Comparison of ENCODE assay signal across 25 cellular contexts in the genomic region with DNA sequence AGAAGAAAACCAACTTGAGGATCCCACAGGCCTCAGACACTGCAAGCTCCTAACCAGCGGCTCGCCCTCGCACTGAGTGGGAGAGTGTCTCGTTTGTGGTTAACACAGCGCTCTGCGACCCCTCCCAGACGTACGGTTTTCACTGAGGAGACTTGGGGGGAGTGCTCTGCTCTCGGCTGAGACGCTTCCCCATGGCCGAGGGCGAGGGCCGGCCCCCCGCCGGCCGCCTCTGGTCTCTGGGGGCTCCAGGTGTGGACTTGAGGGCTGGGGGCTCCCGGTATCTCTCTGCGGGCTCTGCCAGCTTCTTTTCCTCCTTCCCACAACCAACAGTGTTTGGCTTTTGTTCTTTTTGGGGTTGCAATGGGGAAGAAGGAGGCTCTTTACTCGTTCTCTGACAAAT.
"Had no signal": no experiment of that assay in that cellular context is flagged by ENCODE, and none has a peak within 500 bp of the region (broad histone marks: within the 10 kb centered on the region; RNA-seq: fewer than 3 reads in every experiment).

No MANE protein-coding gene starts in this region.

- H3K4me1 Mint-ChIP-seq: activated CD4-positive, alpha-beta memory T cell treated with anti-CD3 and anti-CD28 coated beads, Interleukin-2, amount 10 ng/mL, durations not matched to agents 7 days and 5 days; activated CD4-positive, alpha-beta T cell treated with anti-CD3 and anti-CD28 coated beads, Interleukin-2, amount 10 ng/mL, durations not matched to agents 7 days and 5 days; activated CD8-positive, alpha-beta memory T cell treated with anti-CD3 and anti-CD28 coated beads, Interleukin-2, amount 10 ng/mL, durations not matched to agents 7 days and 5 days; neural crest cell; stimulated activated effector memory CD8-positive, alpha-beta T cell treated with anti-CD3 and anti-CD28 coated beads, Interleukin-12 subunit alpha, Interleukin-12 subunit beta, amount 100 ng/mL, for 72 hours; stimulated activated naive CD8-positive, alpha-beta T cell treated with anti-CD3 and anti-CD28 coated beads, Interleukin-15, amount 100 ng/mL, for 72 hours; T-cell had no signal

- H3K27ac ChIP-seq: colonic mucosa, left ventricle myocardium inferior, parathyroid adenoma, thyroid gland, upper lobe of left lung, vagina had no signal

- H2AFZ ChIP-seq: parathyroid adenoma had no signal

- H3K4me1 ChIP-seq: colonic mucosa, parathyroid adenoma, vagina had no signal

- H3K9ac ChIP-seq: parathyroid adenoma had no signal

- H3K27me3 ChIP-seq: colonic mucosa, gastrocnemius medialis, thyroid gland, upper lobe of left lung, vagina had no signal

- H3K9me3 Mint-ChIP-seq: activated CD4-positive, alpha-beta memory T cell treated with anti-CD3 and anti-CD28 coated beads, Interleukin-2, amount 10 ng/mL, durations not matched to agents 7 days and 5 days; activated CD4-positive, alpha-beta T cell treated with anti-CD3 and anti-CD28 coated beads, Interleukin-2, amount 10 ng/mL, durations not matched to agents 7 days and 5 days; activated T-cell treated with anti-CD3 and anti-CD28 coated beads, Interleukin-2, amount 50 U/mL, for 72 hours; neural crest cell; stimulated activated effector memory CD8-positive, alpha-beta T cell treated with anti-CD3 and anti-CD28 coated beads, Interleukin-12 subunit alpha, Interleukin-12 subunit beta, amount 100 ng/mL, for 72 hours; stimulated activated naive CD8-positive, alpha-beta T cell treated with anti-CD3 and anti-CD28 coated beads, Interleukin-15, amount 100 ng/mL, for 72 hours; T-cell had no signal

- ATAC-seq: activated CD4-positive, CD25-positive, alpha-beta regulatory T cell treated with anti-CD3 and anti-CD28 coated beads, Interleukin-2, amount 50 U/mL, for 24 hours; activated CD8-positive, alpha-beta memory T cell treated with anti-CD3 and anti-CD28 coated beads, Interleukin-2, amount 10 ng/mL, durations not matched to agents 7 days and 5 days; activated T-cell treated with anti-CD3 and anti-CD28 coated beads, Interleukin-2, amount 50 U/mL, for 72 hours; right cardiac atrium; stimulated activated effector memory CD8-positive, alpha-beta T cell treated with anti-CD3 and anti-CD28 coated beads, Interleukin-12 subunit alpha, Interleukin-12 subunit beta, amount 100 ng/mL, for 72 hours; stimulated activated naive CD8-positive, alpha-beta T cell treated with anti-CD3 and anti-CD28 coated beads, Interleukin-15, amount 100 ng/mL, for 72 hours; T-cell had no signal

- DNase-seq: activated CD4-positive, alpha-beta memory T cell treated with anti-CD3 and anti-CD28 coated beads, Interleukin-2, amount 10 ng/mL, durations not matched to agents 7 days and 5 days; activated CD4-positive, alpha-beta T cell treated with anti-CD3 and anti-CD28 coated beads, Interleukin-2, amount 10 ng/mL, durations not matched to agents 7 days and 5 days; activated CD8-positive, alpha-beta memory T cell treated with anti-CD3 and anti-CD28 coated beads, Interleukin-2, amount 10 ng/mL, durations not matched to agents 7 days and 5 days; activated naive CD4-positive, alpha-beta T cell treated with Interleukin-2 at 50 U/mL for 16 hours; activated T-cell treated with anti-CD3 and anti-CD28 coated beads for 4 hours; activated T-cell treated with anti-CD3 and anti-CD28 coated beads, Interleukin-2, amount 50 U/mL, for 72 hours; colonic mucosa; effector CD8-positive, alpha-beta T cell; gastrocnemius medialis; glutamatergic neuron; islet precursor cell; left ventricle myocardium inferior; stimulated activated CD4-positive, alpha-beta T cell treated with anti-CD3 and anti-CD28 coated beads, Interleukin-4, amount 100 ng/mL, for 1 hour; stimulated activated naive CD8-positive, alpha-beta T cell treated with anti-CD3 and anti-CD28 coated beads, Interleukin-15, amount 100 ng/mL, for 72 hours; substantia nigra; T-cell; thyroid gland had no signal

- H3K27me3 Mint-ChIP-seq: activated CD4-positive, alpha-beta memory T cell treated with anti-CD3 and anti-CD28 coated beads, Interleukin-2, amount 10 ng/mL, durations not matched to agents 7 days and 5 days; activated CD4-positive, alpha-beta T cell treated with anti-CD3 and anti-CD28 coated beads, Interleukin-2, amount 10 ng/mL, durations not matched to agents 7 days and 5 days; activated CD8-positive, alpha-beta memory T cell treated with anti-CD3 and anti-CD28 coated beads, Interleukin-2, amount 10 ng/mL, durations not matched to agents 7 days and 5 days; stimulated activated naive CD8-positive, alpha-beta T cell treated with anti-CD3 and anti-CD28 coated beads, Interleukin-15, amount 100 ng/mL, for 72 hours; T-cell had no signal

- H3K4me3 ChIP-seq: colonic mucosa, gastrocnemius medialis, left ventricle myocardium inferior, lung, thyroid gland, upper lobe of left lung, vagina had no signal

- H3K27ac Mint-ChIP-seq: activated CD4-positive, alpha-beta memory T cell treated with anti-CD3 and anti-CD28 coated beads, Interleukin-2, amount 10 ng/mL, durations not matched to agents 7 days and 5 days; activated CD4-positive, alpha-beta T cell treated with anti-CD3 and anti-CD28 coated beads, Interleukin-2, amount 10 ng/mL, durations not matched to agents 7 days and 5 days; activated CD8-positive, alpha-beta memory T cell treated with anti-CD3 and anti-CD28 coated beads, Interleukin-2, amount 10 ng/mL, durations not matched to agents 7 days and 5 days; stimulated activated effector memory CD8-positive, alpha-beta T cell treated with anti-CD3 and anti-CD28 coated beads, Interleukin-12 subunit alpha, Interleukin-12 subunit beta, amount 100 ng/mL, for 72 hours; T-cell had no signal

- H3K4me3 Mint-ChIP-seq: activated CD4-positive, alpha-beta memory T cell treated with anti-CD3 and anti-CD28 coated beads, Interleukin-2, amount 10 ng/mL, durations not matched to agents 7 days and 5 days; activated CD4-positive, alpha-beta T cell treated with anti-CD3 and anti-CD28 coated beads, Interleukin-2, amount 10 ng/mL, durations not matched to agents 7 days and 5 days; activated CD8-positive, alpha-beta memory T cell treated with anti-CD3 and anti-CD28 coated beads, Interleukin-2, amount 10 ng/mL, durations not matched to agents 7 days and 5 days; activated T-cell treated with anti-CD3 and anti-CD28 coated beads, Interleukin-2, amount 50 U/mL, for 72 hours; neural crest cell; stimulated activated effector memory CD8-positive, alpha-beta T cell treated with anti-CD3 and anti-CD28 coated beads, Interleukin-12 subunit alpha, Interleukin-12 subunit beta, amount 100 ng/mL, for 72 hours; stimulated activated naive CD8-positive, alpha-beta T cell treated with anti-CD3 and anti-CD28 coated beads, Interleukin-15, amount 100 ng/mL, for 72 hours; T-cell had no signal

- H3K9me3 ChIP-seq: colonic mucosa, gastrocnemius medialis, left ventricle myocardium inferior, thyroid gland, upper lobe of left lung, vagina had no signal
